Comparison of ENCODE assay signal across 29 cellular contexts in genomic region chr4:67915400-67915966, GRCh38. TPM values are rescaled to one million over a fixed set of nuclear protein-coding genes. Genes with fewer than 3 reads are reported as not detected.
DNase-seq lines count a peak whose midpoint lies in the region; ATAC-seq, FAIRE-seq and TF ChIP-seq lines count a peak whose summit lies in the region.
"Had no signal": no experiment of that assay in that cellular context is flagged by ENCODE, and none has a peak within 500 bp of the region (broad histone marks: within the 10 kb centered on the region; RNA-seq: fewer than 3 reads in every experiment).

No MANE protein-coding gene starts in this region.

- CTCF ChIA-PET in K562 (lab: Yijun Ruan, JAX; ENCODE audit: low intra/inter-chr PET ratio), result no interaction called here

- POLR2A ChIA-PET in K562 (lab: Yijun Ruan, JAX), result no interaction called here

- TF ChIP-seq CTCF in GM23338 (conservative IDR thresholded peaks at IDR 0.05; ENCODE audit: low read depth in 2 of 2) (no peak), K562 (IDR thresholded peaks at IDR 0.05 in 2 of 3, conservative IDR thresholded peaks at IDR 0.05 in 1 of 3; ENCODE audit: insufficient read depth in 2 of 3, low read depth in 1 of 3, low read length in 3 of 3) (no peak)

- H3K9me3 Mint-ChIP-seq in GM23338, result no peaks in the 10 kb centered on the region
- H3K9me3 Mint-ChIP-seq in stimulated activated naive B cell treated with anti-CD40 and anti-IgM and Interleukin-4, amounts not matched to agents 10 μg/mL and 1 μg/mL and 100 μg/mL, for 72 hours, result no peaks in the 10 kb centered on the region
- H3K9me3 Mint-ChIP-seq: CD14-positive monocyte; CD4-positive, alpha-beta memory T cell; CD4-positive, CD25-positive, alpha-beta regulatory T cell; CD8-positive, alpha-beta memory T cell had no signal

- H3K9ac ChIP-seq in K562 (ENCODE audit: insufficient read depth in 1 of 2, low read depth in 2 of 2, low read length in 2 of 2), result no peak overlapping the region
- no peak overlapping the region for H3K9ac ChIP-seq in mesenchymal stem cell (ENCODE audit: low read length)
- H3K9ac ChIP-seq: BLaER1 had no signal

- H4K8ac ChIP-seq in mesenchymal stem cell (ENCODE audit: low read length), result no peak overlapping the region

- no peak for TF ChIP-seq RAD21 in K562 (CRISPR knock-in tag; conservative IDR thresholded peaks at IDR 0.05 in 1 of 2, IDR thresholded peaks at IDR 0.05 in 1 of 2)

- H3K4me2 ChIP-seq in GM23338 (no peak overlapping the region), K562 (ENCODE audit: insufficient read depth, low read length) (no peak overlapping the region), mesenchymal stem cell (ENCODE audit: low read length, poor library complexity, severe bottlenecking) (no peak overlapping the region)
- H3K4me2 ChIP-seq: BLaER1 had no signal

- H3K9me1 ChIP-seq in K562 (ENCODE audit: control insufficient read depth, insufficient read depth, low read length), result no peaks in the 10 kb centered on the region

- H2BK5ac ChIP-seq in mesenchymal stem cell (ENCODE audit: low read depth, low read length, poor library complexity, severe bottlenecking), result no peak overlapping the region

- 0 out of 2 replicates have a peak, but pooled peaks cover 4% of the 10 kb centered on the region for H3K4me1 ChIP-seq in GM23338 (ENCODE audit: insufficient read depth)
- no peaks in the 10 kb centered on the region for H3K4me1 ChIP-seq in K562 (replicated peaks in 1 of 2; ENCODE audit: control insufficient read depth in 2 of 2, insufficient read depth in 2 of 2, low read length in 2 of 2)
- H3K4me1 ChIP-seq in mesenchymal stem cell (ENCODE audit: control insufficient read depth, insufficient read depth, low read depth, low read length), result no peaks in the 10 kb centered on the region
- H3K4me1 ChIP-seq: BE2C, BLaER1 had no signal

- no peak overlapping the region for H3K4me3 Mint-ChIP-seq in GM23338
- no peak overlapping the region for H3K4me3 Mint-ChIP-seq in stimulated activated naive B cell treated with anti-CD40 and anti-IgM and Interleukin-4, amounts not matched to agents 10 μg/mL and 1 μg/mL and 100 μg/mL, for 72 hours
- H3K4me3 Mint-ChIP-seq: CD14-positive monocyte; CD4-positive, alpha-beta memory T cell; CD4-positive, CD25-positive, alpha-beta regulatory T cell; CD8-positive, alpha-beta memory T cell had no signal

- no peaks in the 10 kb centered on the region for H3K79me2 ChIP-seq in GM23338 (replicated peaks; ENCODE audit: insufficient read depth)
- H3K79me2 ChIP-seq in K562 (ENCODE audit: control insufficient read depth, insufficient read depth, low read length), result no peaks in the 10 kb centered on the region

- H3K9me3 ChIP-seq in K562 (replicated peaks; ENCODE audit: control insufficient read depth, insufficient read depth, low read depth, low read length), result no peaks in the 10 kb centered on the region
- H3K9me3 ChIP-seq in mesenchymal stem cell (ENCODE audit: control insufficient read depth, low read length), result no peaks in the 10 kb centered on the region
- H3K9me3 ChIP-seq: BE2C, BLaER1 had no signal

- no peak overlapping the region for H2BK15ac ChIP-seq in mesenchymal stem cell (ENCODE audit: low read depth, poor library complexity, severe bottlenecking)

- H3K27ac ChIP-seq in GM23338 (ENCODE audit: low read depth) (no peak overlapping the region), K562 (ENCODE audit: extremely low read depth, low read depth, low read length) (no peak overlapping the region), mesenchymal stem cell (ENCODE audit: low read length, poor library complexity, severe bottlenecking) (no peak overlapping the region)
- H3K27ac ChIP-seq: BLaER1 had no signal

- 6% methylated on average over 5 of the region's 5 CpGs for WGBS in K562 (ENCODE audit: insufficient coverage, low coverage, missing lambda C conversion rate)
- WGBS in mesenchymal stem cell, result 91% methylated on average over 4 of the region's 5 CpGs

- FAIRE-seq in K562 (lab: Jason Lieb, UNC), result no peak
- FAIRE-seq: A204.1, G401.6, GM12891, GM19239 had no signal

- H4K20me1 ChIP-seq in GM23338 (replicated peaks; ENCODE audit: insufficient read depth) (no peaks in the 10 kb centered on the region), K562 (replicated peaks; ENCODE audit: control insufficient read depth, insufficient read depth, low read length) (no peaks in the 10 kb centered on the region)
- H4K20me1 ChIP-seq: BLaER1 had no signal

- H3K4me1 Mint-ChIP-seq in GM23338, result no peaks in the 10 kb centered on the region; the same call in 2 of the 3 replicates
- no peaks in the 10 kb centered on the region for H3K4me1 Mint-ChIP-seq in stimulated activated naive B cell treated with anti-CD40 and anti-IgM and Interleukin-4, amounts not matched to agents 10 μg/mL and 1 μg/mL and 100 μg/mL, for 72 hours
- H3K4me1 Mint-ChIP-seq: CD14-positive monocyte; CD4-positive, alpha-beta memory T cell; CD4-positive, CD25-positive, alpha-beta regulatory T cell; CD8-positive, alpha-beta memory T cell had no signal

- H3K36me3 ChIP-seq in GM23338 (ENCODE audit: insufficient read depth), result no peaks in the 10 kb centered on the region
- no peaks in the 10 kb centered on the region for H3K36me3 ChIP-seq in K562 (ENCODE audit: control insufficient read depth, insufficient read depth, low read length)
- H3K36me3 ChIP-seq in mesenchymal stem cell (ENCODE audit: control insufficient read depth in 1 of 2, insufficient read depth in 2 of 2, low read depth in 1 of 2, low read length in 2 of 2), result no peaks in the 10 kb centered on the region
- H3K36me3 ChIP-seq: BE2C, BLaER1 had no signal

- intact Hi-C loops in K562 (cut with micrococcal nuclease), result loop anchor here (10.0 kb wide), 1 partner anchor 191 kb away; no protein-coding TSS in a partner anchor

- H3K14ac ChIP-seq in mesenchymal stem cell (ENCODE audit: low read length in 2 of 2), result no peak overlapping the region

- H3K27me3 ChIP-seq in GM23338 (ENCODE audit: insufficient read depth) (no peaks in the 10 kb centered on the region), K562 (ENCODE audit: control insufficient read depth in 2 of 2, insufficient read depth in 2 of 2, low read length in 2 of 2) (no peaks in the 10 kb centered on the region), mesenchymal stem cell (ENCODE audit: control insufficient read depth in 1 of 2, insufficient read depth in 1 of 2, low read length in 2 of 2) (no peaks in the 10 kb centered on the region)
- H3K27me3 ChIP-seq: BE2C, BLaER1 had no signal

- BruUV-seq in K562 (replicated peaks; lab: Mats Ljungman, UMichigan), result no TSS peak

- no peak overlapping the region for H3K18ac ChIP-seq in mesenchymal stem cell (ENCODE audit: low read depth in 1 of 2, low read length in 2 of 2)

- H4K91ac ChIP-seq in mesenchymal stem cell (ENCODE audit: low read length), result no peak overlapping the region

- H3K4me3 ChIP-seq in GM23338 (no peak overlapping the region), K562 (no peak overlapping the region), mesenchymal stem cell (ENCODE audit: insufficient read depth in 1 of 2, low read depth in 1 of 2, low read length in 2 of 2) (no peak overlapping the region)
- no peak overlapping the region for H3K4me3 ChIP-seq in Jurkat, Clone E6-1 (ENCODE audit: low read length)
- H3K4me3 ChIP-seq: BLaER1 had no signal

- ATAC-seq in GM23338 (no peak), K562 (no peak), HG03280 (IDR thresholded peaks at IDR 0.05; ENCODE audit: unreplicated experiment) (no peak), GM19452 (IDR thresholded peaks at IDR 0.05; ENCODE audit: unreplicated experiment) (no peak)
- ATAC-seq in stimulated activated naive B cell treated with anti-CD40 and anti-IgM and Interleukin-4, amounts not matched to agents 10 μg/mL and 1 μg/mL and 100 μg/mL, for 72 hours (replicated peaks), result no peak

- H3K9me2 ChIP-seq in GM23338 (ENCODE audit: insufficient read depth), result no peaks in the 10 kb centered on the region

- no peak overlapping the region for H3K23ac ChIP-seq in mesenchymal stem cell (ENCODE audit: low read length in 2 of 2)

- no peaks in the 10 kb centered on the region for H3K36me3 Mint-ChIP-seq in GM23338 (ENCODE audit: low read depth)
- no peaks in the 10 kb centered on the region for H3K36me3 Mint-ChIP-seq in stimulated activated naive B cell treated with anti-CD40 and anti-IgM and Interleukin-4, amounts not matched to agents 10 μg/mL and 1 μg/mL and 100 μg/mL, for 72 hours
- H3K36me3 Mint-ChIP-seq: CD14-positive monocyte; CD4-positive, alpha-beta memory T cell; CD4-positive, CD25-positive, alpha-beta regulatory T cell; CD8-positive, alpha-beta memory T cell had no signal

- in situ Hi-C loops in K562 (cut with MboI), result no loop called here

- no peaks in the 10 kb centered on the region for H3F3A ChIP-seq in GM23338 (replicated peaks; ENCODE audit: low read depth)

- TF ChIP-seq EP300 in K562 (IDR thresholded peaks at IDR 0.05; ENCODE audit: low read length), result no peak

- no peaks in the 10 kb centered on the region for H3K27me3 Mint-ChIP-seq in GM23338 (ENCODE audit: insufficient read depth, low read depth, poor library complexity)
- H3K27me3 Mint-ChIP-seq in stimulated activated naive B cell treated with anti-CD40 and anti-IgM and Interleukin-4, amounts not matched to agents 10 μg/mL and 1 μg/mL and 100 μg/mL, for 72 hours, result no peaks in the 10 kb centered on the region

- DNase-seq in GM23338 (ENCODE audit: low spot score), result peak; percentile 6
- peak; percentile 81 for DNase-seq in Jurkat, Clone E6-1 (ENCODE audit: low read depth, low spot score)
- no peak for DNase-seq in K562 (ENCODE audit: extremely low read depth in 1 of 4, low spot score in 3 of 4)
- no peak for DNase-seq in mesenchymal stem cell
- DNase-seq in stimulated activated naive B cell treated with anti-CD40 and anti-IgM and Interleukin-4, amounts not matched to agents 10 μg/mL and 1 μg/mL and 100 μg/mL, for 72 hours, result no peak
- DNase-seq in NCI-H2029 (lab: John Stamatoyannopoulos, UW), result no peak
- DNase-seq: 8988T; ACHN; BE2C; C1 segment of cervical spinal cord; CD4-positive, alpha-beta memory T cell; CD4-positive, CD25-positive, alpha-beta regulatory T cell; CD8-positive, alpha-beta memory T cell; COR-L47; DMS 273 treated with DMSO at 0.1 percent for 48 hours; DMS153; DMS53; DMS79; GF-D8 had no signal

- H2AK5ac ChIP-seq in mesenchymal stem cell (ENCODE audit: low read length, severe bottlenecking), result no peak overlapping the region

- H3K27ac Mint-ChIP-seq in GM23338, result no peak overlapping the region
- H3K27ac Mint-ChIP-seq in stimulated activated naive B cell treated with anti-CD40 and anti-IgM and Interleukin-4, amounts not matched to agents 10 μg/mL and 1 μg/mL and 100 μg/mL, for 72 hours, result no peak overlapping the region
- H3K27ac Mint-ChIP-seq: CD14-positive monocyte; CD4-positive, alpha-beta memory T cell; CD4-positive, CD25-positive, alpha-beta regulatory T cell; CD8-positive, alpha-beta memory T cell had no signal

- no peak overlapping the region for H2BK120ac ChIP-seq in mesenchymal stem cell (ENCODE audit: low read depth, low read length)

- no peak for TF ChIP-seq POLR2A in K562 (conservative IDR thresholded peaks at IDR 0.05)

- H2AFZ ChIP-seq in GM23338 (no peak overlapping the region), K562 (ENCODE audit: low read depth, low read length) (no peak overlapping the region), mesenchymal stem cell (ENCODE audit: low read depth, low read length) (peak overlapping the region; percentile 53)

- H3K79me1 ChIP-seq in mesenchymal stem cell (replicated peaks; ENCODE audit: low read length, poor library complexity, severe bottlenecking), result no peaks in the 10 kb centered on the region

- no peak overlapping the region for H3K4ac ChIP-seq in mesenchymal stem cell (ENCODE audit: low read depth in 1 of 2, low read length in 2 of 2)

- no peak overlapping the region for H2BK12ac ChIP-seq in mesenchymal stem cell (ENCODE audit: low read length in 2 of 2)

RNA-seq across cellular contexts. Expression of gene TMPRSS11D, which starts 31.7 kb away (rescaled TPM):
- total RNA-seq in GM23338 (2014; rRNA removed; shearing (Covaris generic)), result not detected in 2 replicates
- polyA plus RNA-seq in GM23338 (2016; fragmentation: Nextera tagmentation; extraction: Ambion mirVana) (not detected in 2 replicates), K562 (2011; rRNA removed) (not detected in 2 replicates), K562 (2014; fragmentation: Illumina TruSeq; extraction: Trizol) (not detected in 2 replicates), K562 (2014; fragmentation: Nextera tagmentation; extraction: Ambion mirVana) (not detected), K562 (2014; rRNA removed) (not detected in 2 replicates)
- not detected for polyA plus RNA-seq in Jurkat, Clone E6-1 (2012; ENCODE audit: insufficient read depth, insufficient read length)
- total RNA-seq in K562 (2011; cell fraction: chromatin; rRNA removed; ENCODE audit: low replicate concordance), result not detected in 2 replicates
- not detected in 2 replicates for total RNA-seq in K562 (2011; cell fraction: nucleolus; rRNA removed)
- total RNA-seq in K562 (2011; cell fraction: nucleoplasm; rRNA removed), result not detected in 2 replicates
- total RNA-seq in K562 (2014; rRNA removed) (not detected in 2 replicates), K562 (2014; rRNA removed; fragmentation: Illumina TruSeq; extraction: Trizol) (not detected in 2 replicates), K562 (2015; rRNA removed; fragmentation: Illumina TruSeq; extraction: Trizol) (not detected in 2 replicates), K562 (2021) (not detected in 2 replicates)
- not detected in 2 replicates for polyA plus RNA-seq in K562 (2011; cell fraction: cytosol; rRNA removed)
- not detected in 2 replicates for polyA plus RNA-seq in K562 (2011; cell fraction: nucleus; rRNA removed)
- 0.03 and 0.14 TPM in 2 replicates for polyA plus RNA-seq in K562 (2012)
- not detected in 2 replicates for polyA minus RNA-seq in K562 (2011; rRNA and poly(A)+ RNA removed)
- not detected in 2 replicates for polyA minus RNA-seq in K562 (2011; cell fraction: cytosol; rRNA and poly(A)+ RNA removed)
- polyA minus RNA-seq in K562 (2011; cell fraction: nucleus; rRNA and poly(A)+ RNA removed), result not detected in 2 replicates
- not detected for polyA plus RNA-seq in mesenchymal stem cell (2013, experiment 1 of 2)
- polyA plus RNA-seq in mesenchymal stem cell (2013, experiment 2 of 2), result not detected
- total RNA-seq: A673; CD4-positive, alpha-beta memory T cell; CD4-positive, CD25-positive, alpha-beta regulatory T cell; CD8-positive, alpha-beta memory T cell had no signal
- polyA plus RNA-seq: AG04450; CD14-positive monocyte; CD4-positive, alpha-beta memory T cell; CD4-positive, CD25-positive, alpha-beta regulatory T cell; CD8-positive, alpha-beta memory T cell had no signal

RNA-seq across cellular contexts. Expression of gene TMPRSS11A, which starts 47.8 kb away (rescaled TPM):
- not detected in 2 replicates for total RNA-seq in GM23338 (2014; rRNA removed; shearing (Covaris generic))
- polyA plus RNA-seq in GM23338 (2016; fragmentation: Nextera tagmentation; extraction: Ambion mirVana) (0.16 TPM in 1 of 2 replicates, not detected in the other), K562 (2011; rRNA removed) (not detected in 2 replicates), K562 (2014; fragmentation: Illumina TruSeq; extraction: Trizol) (not detected in 2 replicates), K562 (2014; fragmentation: Nextera tagmentation; extraction: Ambion mirVana) (not detected), K562 (2014; rRNA removed) (not detected in 2 replicates)
- polyA plus RNA-seq in Jurkat, Clone E6-1 (2012; ENCODE audit: insufficient read depth, insufficient read length), result not detected
- not detected in 2 replicates for total RNA-seq in K562 (2011; cell fraction: chromatin; rRNA removed; ENCODE audit: low replicate concordance)
- total RNA-seq in K562 (2011; cell fraction: nucleolus; rRNA removed), result not detected in 2 replicates
- total RNA-seq in K562 (2011; cell fraction: nucleoplasm; rRNA removed), result not detected in 2 replicates
- total RNA-seq in K562 (2014; rRNA removed) (not detected in 2 replicates), K562 (2014; rRNA removed; fragmentation: Illumina TruSeq; extraction: Trizol) (not detected in 2 replicates), K562 (2015; rRNA removed; fragmentation: Illumina TruSeq; extraction: Trizol) (not detected in 2 replicates), K562 (2021) (not detected in 2 replicates)
- not detected in 2 replicates for polyA plus RNA-seq in K562 (2011; cell fraction: cytosol; rRNA removed)
- not detected in 2 replicates for polyA plus RNA-seq in K562 (2011; cell fraction: nucleus; rRNA removed)
- polyA plus RNA-seq in K562 (2012), result not detected in 2 replicates
- not detected in 2 replicates for polyA minus RNA-seq in K562 (2011; rRNA and poly(A)+ RNA removed)
- polyA minus RNA-seq in K562 (2011; cell fraction: cytosol; rRNA and poly(A)+ RNA removed), result not detected in 2 replicates
- polyA minus RNA-seq in K562 (2011; cell fraction: nucleus; rRNA and poly(A)+ RNA removed), result not detected in 2 replicates
- polyA plus RNA-seq in mesenchymal stem cell (2013, experiment 1 of 2), result 0.03 TPM
- not detected for polyA plus RNA-seq in mesenchymal stem cell (2013, experiment 2 of 2)
- total RNA-seq: A673; CD4-positive, alpha-beta memory T cell; CD4-positive, CD25-positive, alpha-beta regulatory T cell; CD8-positive, alpha-beta memory T cell had no signal
- polyA plus RNA-seq: AG04450; CD14-positive monocyte; CD4-positive, alpha-beta memory T cell; CD4-positive, CD25-positive, alpha-beta regulatory T cell; CD8-positive, alpha-beta memory T cell had no signal

Comparison
In these comparisons a context has a peak if more than half of its experiments do, and no peak if none do; other contexts are left out.
1. DNase-seq: peak in GM23338 (single experiment) and Jurkat, Clone E6-1 (single experiment); none in K562 (0 of 4), mesenchymal stem cell (single experiment), stimulated activated naive B cell treated with anti-CD40 and anti-IgM and Interleukin-4, amounts not matched to agents 10 μg/mL and 1 μg/mL and 100 μg/mL, for 72 hours (single experiment) and NCI-H2029 (single experiment).